ENCODE assay signal across 18 cellular contexts in genomic region chr1:205041121-205041758, GRCh38. TPM values are rescaled to one million over a fixed set of nuclear protein-coding genes. Genes with fewer than 3 reads are reported as not detected.
"Had no signal": no experiment of that assay in that cellular context is flagged by ENCODE, and none has a peak within 500 bp of the region (broad histone marks: within the 10 kb centered on the region; RNA-seq: fewer than 3 reads in every experiment).

No MANE protein-coding gene starts in this region.

- H3K27ac ChIP-seq: left ventricle myocardium inferior, right atrium auricular region, thoracic aorta had no signal

- ATAC-seq: esophagus mucosa; natural killer cell treated with Interleukin-12 subunit alpha and Interleukin-12 subunit beta and Interleukin-15 and Interleukin-18, amount 100 ng/mL, for 72 hours had no signal

- FAIRE-seq: astrocyte, colon, keratinocyte had no signal

- H3K4me1 Mint-ChIP-seq: activated naive CD4-positive, alpha-beta T cell treated with anti-CD3 and anti-CD28 coated beads, Interleukin-2, amount 10 ng/mL, durations not matched to agents 7 days and 5 days had no signal

- H3K9me3 ChIP-seq: left ventricle myocardium inferior, right atrium auricular region, thoracic aorta had no signal

- H3K27ac Mint-ChIP-seq: activated naive CD4-positive, alpha-beta T cell treated with anti-CD3 and anti-CD28 coated beads, Interleukin-2, amount 10 ng/mL, durations not matched to agents 7 days and 5 days; natural killer cell treated with Interleukin-12 subunit alpha and Interleukin-12 subunit beta and Interleukin-15 and Interleukin-18, amount 100 ng/mL, for 72 hours; progenitor cell of endocrine pancreas; stimulated activated naive CD8-positive, alpha-beta T cell treated with anti-CD3 and anti-CD28 coated beads, Interleukin-15, Interleukin-2, amounts not matched to agents 100 ng/mL and 50 ng/mL, for 24 hours had no signal

- H3K4me3 ChIP-seq: left ventricle myocardium inferior, right atrium auricular region, smooth muscle cell, thoracic aorta had no signal

- H3K4me2 ChIP-seq: smooth muscle cell had no signal

- H3K36me3 ChIP-seq: left ventricle myocardium inferior, right atrium auricular region, thoracic aorta had no signal

- DNase-seq: activated CD4-positive, alpha-beta T cell treated with anti-CD3 and anti-CD28 coated beads for 1 hour; activated CD4-positive, alpha-beta T cell treated with anti-CD3 and anti-CD28 coated beads, Interleukin-2, amount 50 U/mL, for 4 hours; activated naive CD4-positive, alpha-beta T cell treated with anti-CD3 and anti-CD28 coated beads, Interleukin-2, amount 10 ng/mL, durations not matched to agents 7 days and 5 days; left ventricle myocardium inferior; mesenchymal stem cell; stimulated activated CD4-positive, alpha-beta T cell treated with anti-CD3 and anti-CD28 coated beads, Interleukin-4, amount 100 ng/mL, for 4 hours; stimulated activated CD8-positive, alpha-beta memory T cell treated with anti-CD3 and anti-CD28 coated beads, Interleukin-4, amount 100 ng/mL, for 48 hours had no signal

- H3K9me3 Mint-ChIP-seq: activated naive CD4-positive, alpha-beta T cell treated with anti-CD3 and anti-CD28 coated beads, Interleukin-2, amount 10 ng/mL, durations not matched to agents 7 days and 5 days; natural killer cell treated with Interleukin-12 subunit alpha and Interleukin-12 subunit beta and Interleukin-15 and Interleukin-18, amount 100 ng/mL, for 72 hours; stimulated activated naive CD8-positive, alpha-beta T cell treated with anti-CD3 and anti-CD28 coated beads, Interleukin-15, Interleukin-2, amounts not matched to agents 100 ng/mL and 50 ng/mL, for 24 hours had no signal

- H3K36me3 Mint-ChIP-seq: activated naive CD4-positive, alpha-beta T cell treated with anti-CD3 and anti-CD28 coated beads, Interleukin-2, amount 10 ng/mL, durations not matched to agents 7 days and 5 days; natural killer cell treated with Interleukin-12 subunit alpha and Interleukin-12 subunit beta and Interleukin-15 and Interleukin-18, amount 100 ng/mL, for 72 hours had no signal

- H3K4me3 Mint-ChIP-seq: activated naive CD4-positive, alpha-beta T cell treated with anti-CD3 and anti-CD28 coated beads, Interleukin-2, amount 10 ng/mL, durations not matched to agents 7 days and 5 days; natural killer cell treated with Interleukin-12 subunit alpha and Interleukin-12 subunit beta and Interleukin-15 and Interleukin-18, amount 100 ng/mL, for 72 hours; stimulated activated naive CD8-positive, alpha-beta T cell treated with anti-CD3 and anti-CD28 coated beads, Interleukin-15, Interleukin-2, amounts not matched to agents 100 ng/mL and 50 ng/mL, for 24 hours had no signal

RNA-seq across cellular contexts. Expression of gene CNTN2, which starts 1.8 kb away (rescaled TPM):
- total RNA-seq: natural killer cell treated with Interleukin-12 subunit alpha and Interleukin-12 subunit beta and Interleukin-15 and Interleukin-18, amount 100 ng/mL, for 72 hours; progenitor cell of endocrine pancreas; smooth muscle cell; T-helper 1 cell treated with Interleukin-12 subunit alpha and Interleukin-12 subunit beta and Interleukin-4 antibody, amounts not matched to agents 30 ng/mL and 1 ng/mL, for 36 hours had no signal
- polyA plus RNA-seq: keratinocyte, smooth muscle cell had no signal
